8 cellular contexts compared by ENCODE assay signal in genomic region chr9:36407122-36407723, GRCh38. TPM values are rescaled to one million over a fixed set of nuclear protein-coding genes. Genes with fewer than 3 reads are reported as not detected.
DNase-seq lines count a peak whose midpoint lies in the region; ATAC-seq and TF ChIP-seq lines count a peak whose summit lies in the region.

No MANE protein-coding gene starts in this region.

- no TSS peak for BruUV-seq in Panc1 (replicated peaks; lab: Mats Ljungman, UMichigan)

- no peak overlapping the region for H3K4me2 ChIP-seq in fibroblast of lung (ENCODE audit: extremely low read depth, insufficient read depth, low read length)

- H3K36me3 ChIP-seq in Panc1 (ENCODE audit: control insufficient read depth, insufficient read depth, low read length), result no peaks in the 10 kb centered on the region
- no peaks in the 10 kb centered on the region for H3K36me3 ChIP-seq in fibroblast of lung (ENCODE audit: control insufficient read depth, insufficient read depth, low read length)
- no peaks in the 10 kb centered on the region for H3K36me3 ChIP-seq in testis (ENCODE audit: low read depth, missing control alignments)

- peaks cover 2% of the 10 kb centered on the region for H3K27me3 Mint-ChIP-seq in nephron progenitor cell (ENCODE audit: low read depth, poor library complexity)

- no peak for TF ChIP-seq EP300 in Ishikawa (IDR thresholded peaks at IDR 0.05; ENCODE audit: borderline replicate concordance)

- H3K4me1 Mint-ChIP-seq in nephron progenitor cell, result peaks cover 11% of the 10 kb centered on the region

- peak; percentile 86 for TF ChIP-seq RAD21 in Ishikawa (IDR thresholded peaks at IDR 0.05; ENCODE audit: low read depth)

- intact Hi-C loops in Panc1 (cut with micrococcal nuclease; ENCODE audit: unreplicated experiment) (loop anchor here (1.0 kb wide), 2 partner anchors 43 to 149 kb away; no protein-coding TSS in a partner anchor), testis (cut with DNase I; ENCODE audit: low total_unique reads) (no loop called here)

- ATAC-seq in Panc1 (peak; percentile 96), GM19023 (IDR thresholded peaks at IDR 0.05; ENCODE audit: unreplicated experiment) (no peak)

- no peaks in the 10 kb centered on the region for H4K20me1 ChIP-seq in fibroblast of lung (ENCODE audit: control insufficient read depth, extremely low read depth, insufficient read depth, low read length)

- no peaks in the 10 kb centered on the region for H3K9me3 Mint-ChIP-seq in nephron progenitor cell

- CTCF ChIA-PET in Panc1 (lab: Charles Lee), result interaction anchor here (0.6 to 4.5 kb wide), 36 partner anchors 9 to 322 kb away, joined by 3 to 92 read pairs (median 6); no protein-coding TSS in a partner anchor

- no peaks in the 10 kb centered on the region for H3K79me2 ChIP-seq in fibroblast of lung (ENCODE audit: control insufficient read depth, insufficient read depth, low read length)

- no peak overlapping the region; the same call in 1 of the 2 replicates for H3K27ac ChIP-seq in Panc1 (ENCODE audit: low read length)
- no peak overlapping the region for H3K27ac ChIP-seq in fibroblast of lung (ENCODE audit: insufficient read depth, low read length)
- peak overlapping the region in 1 of 2 donors; percentile 39 for H3K27ac ChIP-seq in testis

- peak overlapping the region; percentile 71 for H3K27ac Mint-ChIP-seq in nephron progenitor cell

- H3K27me3 ChIP-seq in Panc1 (ENCODE audit: control insufficient read depth, insufficient read depth, low read length) (no peaks in the 10 kb centered on the region), fibroblast of lung (ENCODE audit: control insufficient read depth, insufficient read depth, low read length) (no peaks in the 10 kb centered on the region), testis (no peaks in the 10 kb centered on the region)

- H3K36me3 Mint-ChIP-seq in nephron progenitor cell (ENCODE audit: low read depth), result peaks cover 17% of the 10 kb centered on the region

- in situ Hi-C loops in Panc1 (cut with HindIII; ENCODE audit: low pct_unique_long_range_greater_than_20kb, low sequenced_read_pairs), result no loop called here

- DNase-seq in ELR (ENCODE audit: low read depth), result peak; percentile 73
- DNase-seq in Panc1 (ENCODE audit: low read depth, low spot score), result peak; percentile 63
- DNase-seq in activated T-cell treated with anti-CD3 and anti-CD28 coated beads, Interleukin-2, amount 50 U/mL, for 48 hours, result peak; percentile 57 to 67
- peak; percentile 39 to 77 for DNase-seq in fibroblast of lung (ENCODE audit: low read depth in 2 of 2)
- peak; percentile 55 for DNase-seq in nephron progenitor cell
- peak; percentile 72 for DNase-seq in testis

- TF ChIP-seq CTCF in Panc1 (IDR thresholded peaks at IDR 0.05), result peak; percentile 99
- TF ChIP-seq CTCF in fibroblast of lung (conservative IDR thresholded peaks at IDR 0.05 in 1 of 2, IDR thresholded peaks at IDR 0.05 in 1 of 2; ENCODE audit: low read depth in 1 of 2, low read length in 2 of 2), result peak; percentile 84 to 96
- TF ChIP-seq CTCF in nephron progenitor cell (IDR thresholded peaks at IDR 0.05), result peak; percentile 94
- peak; percentile 83 to 90 (median 86) for TF ChIP-seq CTCF in testis (IDR thresholded peaks at IDR 0.05)

- no peak overlapping the region for H2AFZ ChIP-seq in fibroblast of lung (ENCODE audit: low read length)

- H3K4me1 ChIP-seq in Panc1 (ENCODE audit: control insufficient read depth, insufficient read depth, low read length), result peaks cover 8% of the 10 kb centered on the region; the same call in 1 of the 2 replicates
- no peaks in the 10 kb centered on the region for H3K4me1 ChIP-seq in fibroblast of lung (ENCODE audit: control insufficient read depth, extremely low read depth, insufficient read depth, low read length)
- H3K4me1 ChIP-seq in testis, result peaks cover 9% of the 10 kb centered on the region

- H3K4me3 ChIP-seq in Panc1 (ENCODE audit: low read depth in 2 of 2, low read length in 2 of 2), result no peak overlapping the region
- H3K4me3 ChIP-seq in fibroblast of lung (replicated peaks in 1 of 4; ENCODE audit: control extremely low read depth in 1 of 4, insufficient read depth in 1 of 4, low read depth in 3 of 4, low read length in 4 of 4), result no peak overlapping the region
- no peak overlapping the region for H3K4me3 ChIP-seq in testis

- WGBS in testis, 2 donors, result 34 to 38% methylated on average over 4 of the region's 4 CpGs

- no peak overlapping the region for H3K4me3 Mint-ChIP-seq in nephron progenitor cell

- no peak for TF ChIP-seq POLR2A in testis (IDR thresholded peaks at IDR 0.05)

- no peak overlapping the region for H3K9ac ChIP-seq in fibroblast of lung (ENCODE audit: insufficient read depth, low read length)

- H3K9me3 ChIP-seq in Panc1 (ENCODE audit: control insufficient read depth, insufficient read depth, low read depth, low read length) (no peaks in the 10 kb centered on the region), fibroblast of lung (ENCODE audit: control insufficient read depth, insufficient read depth, low read depth, low read length) (no peaks in the 10 kb centered on the region), testis (no peaks in the 10 kb centered on the region)

- POLR2A ChIA-PET in Panc1 (lab: Charles Lee), result interaction anchor here (0.6 kb wide), 1 partner anchor 124 kb away, joined by 5 read pairs; no protein-coding TSS in a partner anchor

TF ChIP-seq in Ishikawa, 13 proteins besides CTCF, POLR2A, EP300 and RAD21:
- TF ChIP-seq FOXM1 (IDR thresholded peaks at IDR 0.05; ENCODE audit: borderline replicate concordance, low read depth), result no peak
- TF ChIP-seq TCF12 (IDR thresholded peaks at IDR 0.05; ENCODE audit: low read depth), result no peak
- TF ChIP-seq USF1 (IDR thresholded peaks at IDR 0.05), result no peak
- no peak for TF ChIP-seq ZBTB7A (IDR thresholded peaks at IDR 0.05; ENCODE audit: low read depth)
- TF ChIP-seq MAX (IDR thresholded peaks at IDR 0.05), result no peak
- no peak for TF ChIP-seq NFIC (IDR thresholded peaks at IDR 0.05)
- no peak for TF ChIP-seq CREB1 (IDR thresholded peaks at IDR 0.05; ENCODE audit: low read depth)
- no peak for TF ChIP-seq CEBPB (IDR thresholded peaks at IDR 0.05)
- TF ChIP-seq TEAD4 (IDR thresholded peaks at IDR 0.05), result no peak
- no peak for TF ChIP-seq REST (IDR thresholded peaks at IDR 0.05; ENCODE audit: low read depth)
- TF ChIP-seq EGR1 (IDR thresholded peaks at IDR 0.05), result no peak
- TF ChIP-seq TAF1 (IDR thresholded peaks at IDR 0.05; ENCODE audit: low read depth), result no peak
- no peak for TF ChIP-seq YY1 (IDR thresholded peaks at IDR 0.05; ENCODE audit: low read depth)
TF ChIP-seq in Ishikawa: peak in this region for 0.

RNA-seq across cellular contexts. Expression of gene RNF38, which starts 7.2 kb away (rescaled TPM):
- 78.0 TPM for total RNA-seq in Panc1 (2021; ENCODE audit: unreplicated experiment)
- polyA plus RNA-seq in Panc1 (2012; ENCODE audit: insufficient read length), result 34.0 TPM
- total RNA-seq in fibroblast of lung, result 7.7 and 8.9 TPM in 2 replicates
- 18.4 and 18.8 TPM in 2 replicates for polyA plus RNA-seq in fibroblast of lung
- 8.8 and 10.5 TPM in 2 replicates for polyA plus RNA-seq in fibroblast of lung (2012)
- polyA minus RNA-seq in fibroblast of lung (ENCODE audit: low replicate concordance), result 61.2 and 108 TPM in 2 replicates
- total RNA-seq in testis, result 100 to 1,000 TPM; 116 to 117 TPM
- polyA plus RNA-seq in testis (ENCODE audit: insufficient read depth, low read depth, low replicate concordance), result 197 TPM
